In the genomic region with DNA sequence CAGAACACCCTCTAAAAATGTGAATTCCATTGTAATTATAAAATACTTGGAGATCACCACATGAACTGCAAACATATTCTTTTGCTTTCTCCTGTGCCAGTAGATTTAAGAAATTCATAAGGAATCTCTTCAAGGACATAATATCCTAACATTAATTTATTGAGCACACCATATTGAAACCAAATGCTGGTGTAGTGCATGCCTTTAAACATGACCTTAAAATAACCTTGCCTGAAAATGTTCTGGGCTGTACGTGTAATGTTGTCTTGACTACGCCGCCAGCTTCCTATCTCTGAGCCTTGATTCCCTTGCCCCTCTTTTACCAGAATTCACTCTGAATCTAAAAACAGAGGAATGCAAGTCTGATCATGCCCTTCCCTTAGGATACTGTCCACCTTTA, we compare ENCODE assay signal across 22 cellular contexts.
"Had no signal": no experiment of that assay in that cellular context is flagged by ENCODE, and none has a peak within 500 bp of the region (broad histone marks: within the 10 kb centered on the region; RNA-seq: fewer than 3 reads in every experiment).

No MANE protein-coding gene starts in this region.

- H3K9me3 Mint-ChIP-seq: activated B cell treated with CpG ODN at 0.5 μM for 24 hours; activated CD8-positive, alpha-beta T cell treated with anti-CD3 and anti-CD28 coated beads for 36 hours; activated naive CD8-positive, alpha-beta T cell treated with anti-CD3 and anti-CD28 coated beads for 36 hours; activated T-helper 17 cell treated with anti-CD3 and anti-CD28 coated beads, Interleukin-2, amount 50 U/mL, for 72 hours; endodermal cell; T-cell had no signal

- H3K4me1 Mint-ChIP-seq: activated B cell treated with CpG ODN at 0.5 μM for 24 hours; activated naive CD8-positive, alpha-beta T cell treated with anti-CD3 and anti-CD28 coated beads for 36 hours; activated T-helper 17 cell treated with anti-CD3 and anti-CD28 coated beads, Interleukin-2, amount 50 U/mL, for 72 hours; T-cell had no signal

- DNase-seq: activated B cell treated with CpG ODN at 0.5 μM for 24 hours; activated CD4-positive, alpha-beta T cell treated with anti-CD3 and anti-CD28 coated beads for 4 hours; activated CD8-positive, alpha-beta T cell treated with anti-CD3 and anti-CD28 coated beads for 36 hours; activated naive CD4-positive, alpha-beta T cell; activated naive CD8-positive, alpha-beta T cell treated with anti-CD3 and anti-CD28 coated beads for 36 hours; activated T-cell treated with anti-CD3 and anti-CD28 coated beads, Interleukin-2, amount 50 U/mL, for 1 hour; body of pancreas; caudate nucleus; dorsolateral prefrontal cortex; endodermal cell; heart right ventricle; mesendoderm; occipital lobe; retina; stimulated activated CD4-positive, alpha-beta T cell treated with anti-CD3 and anti-CD28 coated beads, Interleukin-12 subunit alpha, Interleukin-12 subunit beta, amount 100 ng/mL, for 4 hours; stimulated activated CD4-positive, alpha-beta T cell treated with anti-CD3 and anti-CD28 coated beads, Interleukin-1b, Interleukin-23, amount 100 ng/mL, for 48 hours; stimulated activated naive CD4-positive, alpha-beta T cell treated with Interleukin-2 at 50 U/mL for 16 hours; T-cell; tibial artery had no signal

- H3K27ac Mint-ChIP-seq: activated B cell treated with CpG ODN at 0.5 μM for 24 hours; activated CD8-positive, alpha-beta T cell treated with anti-CD3 and anti-CD28 coated beads for 36 hours; activated naive CD8-positive, alpha-beta T cell treated with anti-CD3 and anti-CD28 coated beads for 36 hours; activated T-helper 17 cell treated with anti-CD3 and anti-CD28 coated beads, Interleukin-2, amount 50 U/mL, for 72 hours; endodermal cell; natural killer cell treated with Interleukin-12 subunit alpha and Interleukin-12 subunit beta and Interleukin-15 and Interleukin-18, amount 100 ng/mL, for 72 hours; T-cell had no signal

- H3K36me3 Mint-ChIP-seq: activated naive CD8-positive, alpha-beta T cell treated with anti-CD3 and anti-CD28 coated beads for 36 hours; natural killer cell treated with Interleukin-12 subunit alpha and Interleukin-12 subunit beta and Interleukin-15 and Interleukin-18, amount 100 ng/mL, for 72 hours; T-cell had no signal

- H3K36me3 ChIP-seq: heart right ventricle, tibial artery, vagina had no signal

- H3K4me3 Mint-ChIP-seq: activated B cell treated with CpG ODN at 0.5 μM for 24 hours; activated CD8-positive, alpha-beta T cell treated with anti-CD3 and anti-CD28 coated beads for 36 hours; activated naive CD8-positive, alpha-beta T cell treated with anti-CD3 and anti-CD28 coated beads for 36 hours; activated T-helper 17 cell treated with anti-CD3 and anti-CD28 coated beads, Interleukin-2, amount 50 U/mL, for 72 hours; endodermal cell; natural killer cell treated with Interleukin-12 subunit alpha and Interleukin-12 subunit beta and Interleukin-15 and Interleukin-18, amount 100 ng/mL, for 72 hours; T-cell had no signal

- H3K9me3 ChIP-seq: body of pancreas, heart right ventricle, tibial artery, vagina had no signal

- ATAC-seq: activated CD8-positive, alpha-beta T cell treated with anti-CD3 and anti-CD28 coated beads for 36 hours; activated T-helper 17 cell treated with anti-CD3 and anti-CD28 coated beads, Interleukin-2, amount 50 U/mL, for 72 hours; body of pancreas; heart right ventricle; natural killer cell treated with Interleukin-12 subunit alpha and Interleukin-12 subunit beta and Interleukin-15 and Interleukin-18, amount 100 ng/mL, for 72 hours; T-cell had no signal

- H3K27me3 Mint-ChIP-seq: activated CD8-positive, alpha-beta T cell treated with anti-CD3 and anti-CD28 coated beads for 36 hours had no signal

- H3K27me3 ChIP-seq: body of pancreas, dorsolateral prefrontal cortex, heart right ventricle, tibial artery, vagina had no signal

- H3K4me3 ChIP-seq: body of pancreas, dorsolateral prefrontal cortex, heart right ventricle, tibial artery, vagina had no signal

- H3K27ac ChIP-seq: body of pancreas, dorsolateral prefrontal cortex, heart right ventricle, tibial artery, vagina had no signal
